Comparison of ENCODE assay signal across 18 cellular contexts in genomic region chr4:89847571-89848325, GRCh38. TPM values are rescaled to one million over a fixed set of nuclear protein-coding genes. Genes with fewer than 3 reads are reported as not detected.
"Had no signal": no experiment of that assay in that cellular context is flagged by ENCODE, and none has a peak within 500 bp of the region (broad histone marks: within the 10 kb centered on the region; RNA-seq: fewer than 3 reads in every experiment).

No MANE protein-coding gene starts in this region.

- H3K4me1 ChIP-seq: suprapubic skin had no signal

- H3K27ac ChIP-seq: coronary artery, suprapubic skin had no signal

- H3K36me3 ChIP-seq: suprapubic skin had no signal

- H3K4me3 ChIP-seq: coronary artery, lung, mucosa of descending colon, suprapubic skin had no signal

- H3K27me3 ChIP-seq: suprapubic skin had no signal

- DNase-seq: activated B cell treated with CpG ODN at 0.5 μM for 24 hours; activated CD4-positive, alpha-beta T cell treated with anti-CD3 and anti-CD28 coated beads, Interleukin-2, amount 10 ng/mL, durations not matched to agents 24 days and 14 days; activated CD8-positive, alpha-beta memory T cell treated with anti-CD3 and anti-CD28 coated beads for 24 hours; activated naive CD4-positive, alpha-beta T cell treated with anti-CD3 and anti-CD28 coated beads, Interleukin-2, amount 10 ng/mL, durations not matched to agents 7 days and 5 days; central memory CD4-positive, alpha-beta T cell; effector CD8-positive, alpha-beta T cell; erythroblast; glutamatergic neuron; immature natural killer cell; left cardiac atrium; mucosa of descending colon; stimulated activated CD4-positive, alpha-beta T cell treated with anti-CD3 and anti-CD28 coated beads, Interleukin-2, amount 100 ng/mL, for 48 hours; stimulated activated naive CD4-positive, alpha-beta T cell treated with Interleukin-2 at 50 U/mL for 16 hours had no signal

- H3K9me3 ChIP-seq: mucosa of descending colon, suprapubic skin had no signal

RNA-seq across cellular contexts. Expression of gene MMRN1, which starts 46.9 kb away (rescaled TPM):
- total RNA-seq: activated CD4-positive, alpha-beta T cell treated with anti-CD3 and anti-CD28 coated beads, Interleukin-2, amount 10 ng/mL, durations not matched to agents 24 days and 14 days; fibroblast of villous mesenchyme; osteocyte had no signal
